Comparison of ENCODE assay signal across 19 cellular contexts in genomic region chr18:78494686-78495085, GRCh38.
DNase-seq lines count a peak whose midpoint lies in the region; ATAC-seq lines count a peak whose summit lies in the region.
"Had no signal": no experiment of that assay in that cellular context is flagged by ENCODE, and none has a peak within 500 bp of the region (broad histone marks: within the 10 kb centered on the region; RNA-seq: fewer than 3 reads in every experiment).

No MANE protein-coding gene starts in this region.

- H3K9me3 ChIP-seq in neuronal stem cell (replicated peaks in 1 of 2; ENCODE audit: control insufficient read depth in 2 of 2, insufficient read depth in 1 of 2, low read depth in 1 of 2, low read length in 2 of 2): peaks cover 2 to 3% of the 10 kb centered on the region in 2 donors
- peaks cover 5% of the 10 kb centered on the region for H3K9me3 ChIP-seq in Karpas-422 (ENCODE audit: low read length)
- H3K9me3 ChIP-seq: Caco-2 had no signal

- no peaks in the 10 kb centered on the region for H3K27me3 Mint-ChIP-seq in activated T-cell treated with anti-CD3 and anti-CD28 coated beads, Interleukin-2, amount 50 U/mL, for 24 hours
- no peaks in the 10 kb centered on the region for H3K27me3 Mint-ChIP-seq in activated T-cell treated with anti-CD3 and anti-CD28 coated beads, Interleukin-2, amount 50 U/mL, for 4 hours (ENCODE audit: low read depth)
- H3K27me3 Mint-ChIP-seq: B cell; CD4-positive, CD25-positive, alpha-beta regulatory T cell had no signal

- H3K9ac ChIP-seq in neuronal stem cell (ENCODE audit: low read depth, low read length, poor library complexity) (no peak overlapping the region), Karpas-422 (ENCODE audit: low read length) (no peak overlapping the region)
- H3K9ac ChIP-seq: BLaER1 had no signal

- H4K91ac ChIP-seq in neuronal stem cell (ENCODE audit: low read depth, low read length, poor library complexity): no peak overlapping the region

- no peak overlapping the region for H3K4me3 Mint-ChIP-seq in activated T-cell treated with anti-CD3 and anti-CD28 coated beads, Interleukin-2, amount 50 U/mL, for 24 hours
- H3K4me3 Mint-ChIP-seq in activated T-cell treated with anti-CD3 and anti-CD28 coated beads, Interleukin-2, amount 50 U/mL, for 4 hours: no peak overlapping the region
- H3K4me3 Mint-ChIP-seq in stimulated activated effector memory CD8-positive, alpha-beta T cell treated with anti-CD3 and anti-CD28 coated beads, Interleukin-12 subunit alpha, Interleukin-12 subunit beta, amount 100 ng/mL, for 72 hours: no peak overlapping the region
- H3K4me3 Mint-ChIP-seq: B cell; CD4-positive, CD25-positive, alpha-beta regulatory T cell; CD8-positive, alpha-beta T cell; GM23338; H9; HFFc6 had no signal

- peak overlapping the region; percentile 72 for H3K18ac ChIP-seq in neuronal stem cell (ENCODE audit: low read length)

- no peak overlapping the region for H2BK5ac ChIP-seq in neuronal stem cell (ENCODE audit: low read length)

- no peaks in the 10 kb centered on the region for H3K36me3 Mint-ChIP-seq in activated T-cell treated with anti-CD3 and anti-CD28 coated beads, Interleukin-2, amount 50 U/mL, for 24 hours (ENCODE audit: low read depth)
- no peaks in the 10 kb centered on the region for H3K36me3 Mint-ChIP-seq in activated T-cell treated with anti-CD3 and anti-CD28 coated beads, Interleukin-2, amount 50 U/mL, for 4 hours (ENCODE audit: insufficient read depth)
- no peaks in the 10 kb centered on the region for H3K36me3 Mint-ChIP-seq in stimulated activated effector memory CD8-positive, alpha-beta T cell treated with anti-CD3 and anti-CD28 coated beads, Interleukin-12 subunit alpha, Interleukin-12 subunit beta, amount 100 ng/mL, for 72 hours
- H3K36me3 Mint-ChIP-seq: CD4-positive, CD25-positive, alpha-beta regulatory T cell; CD8-positive, alpha-beta T cell had no signal

- H2BK15ac ChIP-seq in neuronal stem cell (ENCODE audit: low read length): no peak overlapping the region

- no peak overlapping the region for H2BK120ac ChIP-seq in neuronal stem cell (ENCODE audit: low read depth, low read length)

- no peaks in the 10 kb centered on the region for H4K20me1 ChIP-seq in Karpas-422 (ENCODE audit: insufficient read depth, low read depth, low read length)
- H4K20me1 ChIP-seq: BLaER1 had no signal

- H3K36me3 ChIP-seq in neuronal stem cell (replicated peaks in 1 of 2; ENCODE audit: control insufficient read depth in 2 of 2, insufficient read depth in 2 of 2, low read length in 2 of 2) (no peaks in the 10 kb centered on the region), Karpas-422 (ENCODE audit: insufficient read depth, low read length) (no peaks in the 10 kb centered on the region)
- H3K36me3 ChIP-seq: BLaER1 had no signal

- no peak for DNase-seq in activated T-cell treated with anti-CD3 and anti-CD28 coated beads, Interleukin-2, amount 50 U/mL, for 24 hours
- DNase-seq in activated T-cell treated with anti-CD3 and anti-CD28 coated beads, Interleukin-2, amount 50 U/mL, for 4 hours: no peak
- DNase-seq in neuronal stem cell (ENCODE audit: low spot score) (no peak), Karpas-422 (no peak)
- DNase-seq in stimulated activated effector memory CD8-positive, alpha-beta T cell treated with anti-CD3 and anti-CD28 coated beads, Interleukin-12 subunit alpha, Interleukin-12 subunit beta, amount 100 ng/mL, for 72 hours (ENCODE audit: low spot score in 2 of 2): no peak
- no peak for DNase-seq in activated CD4-positive, CD25-positive, alpha-beta regulatory T cell treated with anti-CD3 and anti-CD28 coated beads, Interleukin-2, amount 50 U/mL, for 72 hours
- DNase-seq: Caco-2; CD4-positive, CD25-positive, alpha-beta regulatory T cell; CD8-positive, alpha-beta T cell; DMS153; DND-41; H9; HFFc6 had no signal

- H3K4me1 ChIP-seq in neuronal stem cell (ENCODE audit: control insufficient read depth in 2 of 2, insufficient read depth in 1 of 2, low read depth in 1 of 2, low read length in 2 of 2) (no peaks in the 10 kb centered on the region), Karpas-422 (ENCODE audit: low read length) (no peaks in the 10 kb centered on the region)
- H3K4me1 ChIP-seq: BLaER1, Caco-2 had no signal

- H3K9me2 ChIP-seq in Karpas-422 (replicated peaks; ENCODE audit: insufficient read depth, low read length): no peaks in the 10 kb centered on the region

- H3K79me2 ChIP-seq in Karpas-422 (ENCODE audit: low read length): no peaks in the 10 kb centered on the region

- no peak overlapping the region for H3K14ac ChIP-seq in neuronal stem cell (ENCODE audit: low read length)

- H3K27me3 ChIP-seq in neuronal stem cell (ENCODE audit: control insufficient read depth in 3 of 3, insufficient read depth in 3 of 3, low read depth in 1 of 3, low read length in 3 of 3): no peaks in the 10 kb centered on the region
- no peaks in the 10 kb centered on the region for H3K27me3 ChIP-seq in Karpas-422 (ENCODE audit: low read length)
- H3K27me3 ChIP-seq: BLaER1 had no signal

- H3K4me1 Mint-ChIP-seq in activated T-cell treated with anti-CD3 and anti-CD28 coated beads, Interleukin-2, amount 50 U/mL, for 24 hours (ENCODE audit: low read depth): no peaks in the 10 kb centered on the region
- no peaks in the 10 kb centered on the region for H3K4me1 Mint-ChIP-seq in activated T-cell treated with anti-CD3 and anti-CD28 coated beads, Interleukin-2, amount 50 U/mL, for 4 hours (ENCODE audit: low read depth)
- no peaks in the 10 kb centered on the region for H3K4me1 Mint-ChIP-seq in stimulated activated effector memory CD8-positive, alpha-beta T cell treated with anti-CD3 and anti-CD28 coated beads, Interleukin-12 subunit alpha, Interleukin-12 subunit beta, amount 100 ng/mL, for 72 hours
- H3K4me1 Mint-ChIP-seq: B cell; CD4-positive, CD25-positive, alpha-beta regulatory T cell; GM23338; H9 had no signal

- H3K4me2 ChIP-seq in neuronal stem cell (ENCODE audit: insufficient read depth, low read length, poor library complexity, severe bottlenecking) (no peak overlapping the region), Karpas-422 (ENCODE audit: low read depth, low read length, poor library complexity, severe bottlenecking) (no peak overlapping the region)
- H3K4me2 ChIP-seq: BLaER1, GM23338 had no signal

- peaks cover 4% of the 10 kb centered on the region for H3K79me1 ChIP-seq in neuronal stem cell (ENCODE audit: low read depth, low read length)

- no CpG with 5 or more reads among the region's 8 CpGs for WGBS in neuronal stem cell (ENCODE audit: extremely low coverage in 2 of 2, insufficient read length in 2 of 2, insufficient replicate concordance in 1 of 2), 2 donors

- ATAC-seq in activated T-cell treated with anti-CD3 and anti-CD28 coated beads, Interleukin-2, amount 50 U/mL, for 4 hours: no peak
- no peak for ATAC-seq in stimulated activated effector memory CD8-positive, alpha-beta T cell treated with anti-CD3 and anti-CD28 coated beads, Interleukin-12 subunit alpha, Interleukin-12 subunit beta, amount 100 ng/mL, for 72 hours
- no peak for ATAC-seq in GM21786 (IDR thresholded peaks at IDR 0.05; ENCODE audit: unreplicated experiment)
- ATAC-seq: CD8-positive, alpha-beta T cell; GM23338 had no signal

- H2AFZ ChIP-seq in neuronal stem cell (ENCODE audit: low read length): no peak overlapping the region
- no peak overlapping the region for H2AFZ ChIP-seq in Karpas-422 (ENCODE audit: low read length)
- H2AFZ ChIP-seq: GM23338 had no signal

- H2BK12ac ChIP-seq in neuronal stem cell (ENCODE audit: low read length): no peak overlapping the region

- H3K27ac Mint-ChIP-seq in activated T-cell treated with anti-CD3 and anti-CD28 coated beads, Interleukin-2, amount 50 U/mL, for 24 hours: peak overlapping the region; percentile 79
- peak overlapping the region; percentile 67 for H3K27ac Mint-ChIP-seq in stimulated activated effector memory CD8-positive, alpha-beta T cell treated with anti-CD3 and anti-CD28 coated beads, Interleukin-12 subunit alpha, Interleukin-12 subunit beta, amount 100 ng/mL, for 72 hours
- H3K27ac Mint-ChIP-seq: B cell; CD4-positive, CD25-positive, alpha-beta regulatory T cell; CD8-positive, alpha-beta T cell; GM23338; H9; HFFc6 had no signal

- peak overlapping the region; percentile 95 for H2AK5ac ChIP-seq in neuronal stem cell (ENCODE audit: low read depth, low read length)

- peaks cover 15% of the 10 kb centered on the region for H3K9me3 Mint-ChIP-seq in activated T-cell treated with anti-CD3 and anti-CD28 coated beads, Interleukin-2, amount 50 U/mL, for 24 hours
- peaks cover 3% of the 10 kb centered on the region for H3K9me3 Mint-ChIP-seq in activated T-cell treated with anti-CD3 and anti-CD28 coated beads, Interleukin-2, amount 50 U/mL, for 4 hours
- peaks cover 2% of the 10 kb centered on the region for H3K9me3 Mint-ChIP-seq in stimulated activated effector memory CD8-positive, alpha-beta T cell treated with anti-CD3 and anti-CD28 coated beads, Interleukin-12 subunit alpha, Interleukin-12 subunit beta, amount 100 ng/mL, for 72 hours

- H3K23ac ChIP-seq in neuronal stem cell (ENCODE audit: low read depth, low read length, poor library complexity): no peak overlapping the region

- H3K4ac ChIP-seq in neuronal stem cell (ENCODE audit: low read length): no peak overlapping the region

- H3K27ac ChIP-seq in neuronal stem cell (replicated peaks; ENCODE audit: low read length) (no peak overlapping the region), Karpas-422 (ENCODE audit: low read length) (no peak overlapping the region)
- H3K27ac ChIP-seq: 22Rv1, BLaER1, C4-2B had no signal

- H4K8ac ChIP-seq in neuronal stem cell (ENCODE audit: low read depth, low read length): no peak overlapping the region

- H3K4me3 ChIP-seq in neuronal stem cell (ENCODE audit: low read length in 2 of 2) (no peak overlapping the region), Karpas-422 (ENCODE audit: low read length) (no peak overlapping the region)
- H3K4me3 ChIP-seq: BLaER1, GM23338 had no signal
